In genomic region chr7:86469680-86470295, GRCh38 we compare ENCODE assay signal across 8 cellular contexts.
DNase-seq lines count a peak whose midpoint lies in the region; ATAC-seq and TF ChIP-seq lines count a peak whose summit lies in the region.

No MANE protein-coding gene starts in this region.

- no peaks in the 10 kb centered on the region for H3K36me3 Mint-ChIP-seq in activated T-helper 1 cell treated with anti-CD3 and anti-CD28 coated beads, Interleukin-12 subunit alpha, Interleukin-12 subunit beta, Interleukin-2, Interleukin-4 antibody, amounts not matched to agents 30 ng/mL and 10 ng/mL and 1 ng/mL, durations not matched to agents 14 hours and 24 hours and 36 hours (ENCODE audit: low read depth)

- no peak overlapping the region for H3K27ac Mint-ChIP-seq in activated T-helper 1 cell treated with anti-CD3 and anti-CD28 coated beads, Interleukin-12 subunit alpha, Interleukin-12 subunit beta, Interleukin-2, Interleukin-4 antibody, amounts not matched to agents 30 ng/mL and 10 ng/mL and 1 ng/mL, durations not matched to agents 14 hours and 24 hours and 36 hours

- no peak overlapping the region for H3K4me3 ChIP-seq in HL-60 (replicated peaks; ENCODE audit: insufficient read depth, low read length)

- no peaks in the 10 kb centered on the region for H3K27me3 Mint-ChIP-seq in activated T-helper 1 cell treated with anti-CD3 and anti-CD28 coated beads, Interleukin-12 subunit alpha, Interleukin-12 subunit beta, Interleukin-2, Interleukin-4 antibody, amounts not matched to agents 30 ng/mL and 10 ng/mL and 1 ng/mL, durations not matched to agents 14 hours and 24 hours and 36 hours (ENCODE audit: insufficient read depth)

- peak; percentile 68 for TF ChIP-seq CTCF in HL-60 (IDR thresholded peaks at IDR 0.05; ENCODE audit: insufficient read depth, low read length)

- DNase-seq in DMS79 treated with DMSO at 0.1 percent for 48 hours (lab: John Stamatoyannopoulos, UW) (peak; percentile 14), DMS79 (lab: John Stamatoyannopoulos, UW) (no peak), HL-60 (ENCODE audit: low read depth in 1 of 2, low spot score in 1 of 2) (peak; percentile 43 to 57), NCI-H748 (lab: John Stamatoyannopoulos, UW; ENCODE audit: unreplicated experiment) (peak; percentile 80), glomerular endothelial cell (ENCODE audit: extremely low read depth, low read depth, low spot score) (peak; percentile 61), pulmonary artery endothelial cell (ENCODE audit: low read depth, low spot score) (peak; percentile 8)
- DNase-seq in activated T-helper 1 cell treated with anti-CD3 and anti-CD28 coated beads, Interleukin-12 subunit alpha, Interleukin-12 subunit beta, Interleukin-2, Interleukin-4 antibody, amounts not matched to agents 30 ng/mL and 10 ng/mL and 1 ng/mL, durations not matched to agents 14 hours and 24 hours and 36 hours (ENCODE audit: low spot score), result peak; percentile 23

- H3K4me1 Mint-ChIP-seq in activated T-helper 1 cell treated with anti-CD3 and anti-CD28 coated beads, Interleukin-12 subunit alpha, Interleukin-12 subunit beta, Interleukin-2, Interleukin-4 antibody, amounts not matched to agents 30 ng/mL and 10 ng/mL and 1 ng/mL, durations not matched to agents 14 hours and 24 hours and 36 hours (ENCODE audit: low read depth), result no peaks in the 10 kb centered on the region

- intact Hi-C loops in activated T-helper 1 cell treated with anti-CD3 and anti-CD28 coated beads, Interleukin-12 subunit alpha, Interleukin-12 subunit beta, Interleukin-2, Interleukin-4 antibody, amounts not matched to agents 30 ng/mL and 10 ng/mL and 1 ng/mL, durations not matched to agents 14 hours and 24 hours and 36 hours (cut with micrococcal nuclease), result loop anchor here (1.0 to 2.0 kb wide), 2 partner anchors 579 to 1439 kb away; no protein-coding TSS in a partner anchor

- H3K27ac ChIP-seq in HL-60 (replicated peaks), result no peak overlapping the region

- no peaks in the 10 kb centered on the region for H3K27me3 ChIP-seq in HL-60 (ENCODE audit: insufficient read depth, poor library complexity, severe bottlenecking)

- no peaks in the 10 kb centered on the region for H3K9me3 Mint-ChIP-seq in activated T-helper 1 cell treated with anti-CD3 and anti-CD28 coated beads, Interleukin-12 subunit alpha, Interleukin-12 subunit beta, Interleukin-2, Interleukin-4 antibody, amounts not matched to agents 30 ng/mL and 10 ng/mL and 1 ng/mL, durations not matched to agents 14 hours and 24 hours and 36 hours

- peak; percentile 100 for ATAC-seq in GM21526 (IDR thresholded peaks at IDR 0.05; ENCODE audit: low FRiP score, unreplicated experiment)

- H3K4me3 Mint-ChIP-seq in activated T-helper 1 cell treated with anti-CD3 and anti-CD28 coated beads, Interleukin-12 subunit alpha, Interleukin-12 subunit beta, Interleukin-2, Interleukin-4 antibody, amounts not matched to agents 30 ng/mL and 10 ng/mL and 1 ng/mL, durations not matched to agents 14 hours and 24 hours and 36 hours, result no peak overlapping the region
